15 cellular contexts compared by ENCODE assay signal in genomic region chr11:116256155-116256554, GRCh38.
DNase-seq lines count a peak whose midpoint lies in the region; ATAC-seq and TF ChIP-seq lines count a peak whose summit lies in the region.
"Had no signal": no experiment of that assay in that cellular context is flagged by ENCODE, and none has a peak within 500 bp of the region (broad histone marks: within the 10 kb centered on the region; RNA-seq: fewer than 3 reads in every experiment).

No MANE protein-coding gene starts in this region.

- no peak for ATAC-seq in GM21825 (IDR thresholded peaks at IDR 0.05; ENCODE audit: unreplicated experiment)

- DNase-seq in NCI-H510A treated with DMSO at 0.1 percent for 48 hours (lab: John Stamatoyannopoulos, UW) = peak; percentile 46
- no peak for DNase-seq in NCI-H510A (lab: John Stamatoyannopoulos, UW)
- no peak for DNase-seq in nephron progenitor cell
- DNase-seq in type B pancreatic cell (ENCODE audit: extremely low spot score, unreplicated experiment) = no peak
- DNase-seq in DMS153 (lab: John Stamatoyannopoulos, UW) = no peak
- DNase-seq: BE2C; CD4-positive, alpha-beta T cell; CD8-positive, alpha-beta memory T cell; DMS 273 treated with DMSO at 0.1 percent for 48 hours; GF-D8; GM23248; H7; HCEC 1CT had no signal

- H3K4me1 Mint-ChIP-seq in nephron progenitor cell (peaks cover 33% of the 10 kb centered on the region), type B pancreatic cell (ENCODE audit: unreplicated experiment) (peaks cover 20% of the 10 kb centered on the region)
- H3K4me1 Mint-ChIP-seq: CD14-positive monocyte; CD8-positive, alpha-beta memory T cell had no signal

- H3K27me3 Mint-ChIP-seq in nephron progenitor cell (ENCODE audit: low read depth, poor library complexity) (peaks cover 12% of the 10 kb centered on the region), type B pancreatic cell (peaks cover 22% of the 10 kb centered on the region)

- H3K4me3 Mint-ChIP-seq in nephron progenitor cell (peak overlapping the region; percentile 26), type B pancreatic cell (no peak overlapping the region)
- H3K4me3 Mint-ChIP-seq: CD14-positive monocyte; CD4-positive, alpha-beta T cell; CD8-positive, alpha-beta memory T cell had no signal

- H3K36me3 Mint-ChIP-seq in nephron progenitor cell (ENCODE audit: low read depth) (no peaks in the 10 kb centered on the region), type B pancreatic cell (no peaks in the 10 kb centered on the region)
- H3K36me3 Mint-ChIP-seq: CD14-positive monocyte; CD8-positive, alpha-beta memory T cell had no signal

- H3K9me3 Mint-ChIP-seq in nephron progenitor cell = peaks cover 6% of the 10 kb centered on the region
- H3K9me3 Mint-ChIP-seq in type B pancreatic cell = peaks cover 4% of the 10 kb centered on the region
- H3K9me3 Mint-ChIP-seq: CD14-positive monocyte had no signal

- H3K27ac Mint-ChIP-seq in nephron progenitor cell (peak overlapping the region; percentile 55), type B pancreatic cell (peak overlapping the region; percentile 24)
- H3K27ac Mint-ChIP-seq: CD14-positive monocyte; CD4-positive, alpha-beta T cell had no signal

- TF ChIP-seq CTCF in nephron progenitor cell (IDR thresholded peaks at IDR 0.05) = no peak
- no peak for TF ChIP-seq CTCF in type B pancreatic cell (conservative IDR thresholded peaks at IDR 0.05)
